ENCODE assay signal across 7 cellular contexts in genomic region chr2:73072416-73072815, GRCh38. TPM values are rescaled to one million over a fixed set of nuclear protein-coding genes. Genes with fewer than 3 reads are reported as not detected.
DNase-seq lines count a peak whose midpoint lies in the region; ATAC-seq and TF ChIP-seq lines count a peak whose summit lies in the region.

No MANE protein-coding gene starts in this region.

- TF ChIP-seq CTCF in HCT116 (IDR thresholded peaks at IDR 0.05 in 2 of 3, conservative IDR thresholded peaks at IDR 0.05 in 1 of 3; ENCODE audit: borderline replicate concordance in 1 of 3, insufficient read depth in 1 of 3, low read depth in 2 of 3, low read length in 2 of 3): no peak

- CTCF ChIA-PET in HCT116 (lab: Charles Lee): no interaction called here
- CTCF ChIA-PET in activated CD4-positive, alpha-beta memory T cell treated with anti-CD3 and anti-CD28 coated beads for 36 hours (lab: Charles Lee): interaction anchor here (0.7 to 3.7 kb wide), 5 partner anchors 13 to 180 kb away, joined by 3 to 27 read pairs (median 3); partner anchors contain the start of gene SMYD5

- H3K4me3 Mint-ChIP-seq in activated CD4-positive, alpha-beta memory T cell treated with anti-CD3 and anti-CD28 coated beads for 36 hours: peak overlapping the region; percentile 80
- H3K4me3 Mint-ChIP-seq in stimulated activated effector memory CD8-positive, alpha-beta T cell treated with anti-CD3 and anti-CD28 coated beads, Interleukin-12 subunit alpha, Interleukin-12 subunit beta, amount 100 ng/mL, for 72 hours: peak overlapping the region; percentile 93

- no peak for TF ChIP-seq RAD21 in HCT116 (IDR thresholded peaks at IDR 0.05; ENCODE audit: low read depth)

- intact Hi-C loops in HCT116 (cut with micrococcal nuclease): loop anchor here (5.0 kb wide), 1 partner anchor 80 kb away; no protein-coding TSS in a partner anchor
- intact Hi-C loops in activated CD4-positive, alpha-beta memory T cell treated with anti-CD3 and anti-CD28 coated beads for 36 hours (cut with micrococcal nuclease): loop anchor here (5.0 kb wide), 4 partner anchors 80 to 1845 kb away; partner anchors contain the start of genes PAIP2B and TPRKB

- peaks cover 31% of the 10 kb centered on the region; the same call in 1 of the 2 replicates for H3K79me2 ChIP-seq in HCT116 (ENCODE audit: insufficient read depth, low read length)

- RAD21 ChIA-PET in HCT116 (lab: Charles Lee; ENCODE audit: low non-redundant PET in 1 of 2, low total read pairs in 2 of 2, uncharacterized antibody in 2 of 2, unreplicated experiment in 2 of 2): no interaction called here

- H2AFZ ChIP-seq in HCT116 (ENCODE audit: low read depth, low read length, poor library complexity, severe bottlenecking): no peak overlapping the region

- no peaks in the 10 kb centered on the region for H3K36me3 ChIP-seq in HCT116 (ENCODE audit: control insufficient read depth in 1 of 2, insufficient read depth in 2 of 2, low read length in 2 of 2)
- no peaks in the 10 kb centered on the region for H3K36me3 ChIP-seq in iPS-18a (ENCODE audit: control insufficient read depth, low read depth, low read length)

- H3K4me2 ChIP-seq in HCT116 (ENCODE audit: low read length): peak overlapping the region; percentile 94

- TF ChIP-seq POLR2A in HCT116 (IDR thresholded peaks at IDR 0.05; ENCODE audit: borderline replicate concordance, extremely low read depth, insufficient read depth, insufficient read length): no peak
- no peak for TF ChIP-seq POLR2A in GM18505 (IDR thresholded peaks at IDR 0.05; ENCODE audit: borderline replicate concordance, extremely low read depth, insufficient read depth, insufficient read length)

- H3K9ac ChIP-seq in HCT116 (ENCODE audit: low read length) (no peak overlapping the region; the same call in 1 of the 2 replicates), iPS-18a (ENCODE audit: low read length) (no peak overlapping the region)

- peak overlapping the region; percentile 74; the same call in 1 of the 2 replicates for H3K27ac ChIP-seq in HCT116 (ENCODE audit: low read depth, low read length)
- H3K27ac ChIP-seq in iPS-18a (ENCODE audit: low read length): no peak overlapping the region

- H3K9me3 ChIP-seq in HCT116 (ENCODE audit: control insufficient read depth in 1 of 2, insufficient read depth in 1 of 2, low read depth in 1 of 2, low read length in 2 of 2) (no peaks in the 10 kb centered on the region), iPS-18a (ENCODE audit: control insufficient read depth, low read depth, low read length) (no peaks in the 10 kb centered on the region)

- no peaks in the 10 kb centered on the region for H4K20me1 ChIP-seq in HCT116 (ENCODE audit: insufficient read depth)

- no peak overlapping the region for H3K27ac Mint-ChIP-seq in activated CD4-positive, alpha-beta memory T cell treated with anti-CD3 and anti-CD28 coated beads for 36 hours
- peak overlapping the region; percentile 96 for H3K27ac Mint-ChIP-seq in stimulated activated effector memory CD8-positive, alpha-beta T cell treated with anti-CD3 and anti-CD28 coated beads, Interleukin-12 subunit alpha, Interleukin-12 subunit beta, amount 100 ng/mL, for 72 hours

- peaks cover 20% of the 10 kb centered on the region for H3K4me1 Mint-ChIP-seq in activated CD4-positive, alpha-beta memory T cell treated with anti-CD3 and anti-CD28 coated beads for 36 hours (ENCODE audit: low read depth)
- peaks cover 29% of the 10 kb centered on the region for H3K4me1 Mint-ChIP-seq in stimulated activated effector memory CD8-positive, alpha-beta T cell treated with anti-CD3 and anti-CD28 coated beads, Interleukin-12 subunit alpha, Interleukin-12 subunit beta, amount 100 ng/mL, for 72 hours

- H3K9me2 ChIP-seq in HCT116 (ENCODE audit: insufficient read depth): no peaks in the 10 kb centered on the region

- BruUV-seq in HCT116 (replicated peaks; lab: Mats Ljungman, UMichigan): no TSS peak

- H3K4me1 ChIP-seq in HCT116 (ENCODE audit: control insufficient read depth in 1 of 2, insufficient read depth in 2 of 2, low read length in 2 of 2): peaks cover 5 to 19% of the 10 kb centered on the region in 2 experiments; a peak in 3 of 4 replicates
- H3K4me1 ChIP-seq in iPS-18a (ENCODE audit: control insufficient read depth, low read depth, low read length): peaks cover 9% of the 10 kb centered on the region

- no peaks in the 10 kb centered on the region for H3K9me3 Mint-ChIP-seq in activated CD4-positive, alpha-beta memory T cell treated with anti-CD3 and anti-CD28 coated beads for 36 hours
- no peaks in the 10 kb centered on the region for H3K9me3 Mint-ChIP-seq in stimulated activated effector memory CD8-positive, alpha-beta T cell treated with anti-CD3 and anti-CD28 coated beads, Interleukin-12 subunit alpha, Interleukin-12 subunit beta, amount 100 ng/mL, for 72 hours

- no peaks in the 10 kb centered on the region for H3K36me3 Mint-ChIP-seq in activated CD4-positive, alpha-beta memory T cell treated with anti-CD3 and anti-CD28 coated beads for 36 hours
- H3K36me3 Mint-ChIP-seq in stimulated activated effector memory CD8-positive, alpha-beta T cell treated with anti-CD3 and anti-CD28 coated beads, Interleukin-12 subunit alpha, Interleukin-12 subunit beta, amount 100 ng/mL, for 72 hours: peaks cover 27% of the 10 kb centered on the region

- no peaks in the 10 kb centered on the region for H3K27me3 Mint-ChIP-seq in activated CD4-positive, alpha-beta memory T cell treated with anti-CD3 and anti-CD28 coated beads for 36 hours

- DNase-seq in HCT116 (ENCODE audit: low read depth, low spot score): no peak
- no peak for DNase-seq in activated CD4-positive, alpha-beta memory T cell treated with anti-CD3 and anti-CD28 coated beads for 36 hours
- no peak for DNase-seq in stimulated activated effector memory CD8-positive, alpha-beta T cell treated with anti-CD3 and anti-CD28 coated beads, Interleukin-12 subunit alpha, Interleukin-12 subunit beta, amount 100 ng/mL, for 72 hours (ENCODE audit: low spot score in 2 of 2)
- DNase-seq in NCI-H1105 (lab: John Stamatoyannopoulos, UW): no peak

- H3K27me3 ChIP-seq in HCT116 (ENCODE audit: insufficient read depth, low read length) (no peaks in the 10 kb centered on the region), iPS-18a (ENCODE audit: control insufficient read depth, insufficient read depth, low read length) (peaks cover 11% of the 10 kb centered on the region)

- H3K4me3 ChIP-seq in HCT116 (replicated peaks in 1 of 2; ENCODE audit: low read depth in 1 of 2, low read length in 2 of 2): peak overlapping the region in 1 of 2 experiments; percentile 81; a peak in 2 of 4 replicates
- H3K4me3 ChIP-seq in iPS-18a (ENCODE audit: low read length): peak overlapping the region; percentile 91

- POLR2A ChIA-PET in HCT116 (lab: Charles Lee): no interaction called here
- POLR2A ChIA-PET in activated CD4-positive, alpha-beta memory T cell treated with anti-CD3 and anti-CD28 coated beads for 36 hours (lab: Charles Lee): no interaction called here

- ATAC-seq in HCT116: no peak
- no peak for ATAC-seq in stimulated activated effector memory CD8-positive, alpha-beta T cell treated with anti-CD3 and anti-CD28 coated beads, Interleukin-12 subunit alpha, Interleukin-12 subunit beta, amount 100 ng/mL, for 72 hours
- ATAC-seq in HG02798 (IDR thresholded peaks at IDR 0.05; ENCODE audit: poor library complexity, unreplicated experiment): no peak
- no peak for ATAC-seq in GM18505 (IDR thresholded peaks at IDR 0.05; ENCODE audit: unreplicated experiment)

TF ChIP-seq in HCT116, 20 proteins besides CTCF, POLR2A, EP300 and RAD21:
- TF ChIP-seq CEBPB (IDR thresholded peaks at IDR 0.05; ENCODE audit: low read depth) (no peak), ZNF274 (IDR thresholded peaks at IDR 0.05; ENCODE audit: low read depth, low read length) (no peak), MAX (IDR thresholded peaks at IDR 0.05) (no peak), ATF3 (IDR thresholded peaks at IDR 0.05) (no peak), FOSL1 (IDR thresholded peaks at IDR 0.05; ENCODE audit: low read depth) (no peak), POLR2AphosphoS5 (IDR thresholded peaks at IDR 0.05; ENCODE audit: low read depth, low read length) (no peak), ZFX (IDR thresholded peaks at IDR 0.05) (no peak), SRF (IDR thresholded peaks at IDR 0.05; ENCODE audit: low read depth) (no peak), EZH2phosphoT487 (IDR thresholded peaks at IDR 0.05; ENCODE audit: borderline replicate concordance) (no peak)
- TF ChIP-seq, protein P1, sequence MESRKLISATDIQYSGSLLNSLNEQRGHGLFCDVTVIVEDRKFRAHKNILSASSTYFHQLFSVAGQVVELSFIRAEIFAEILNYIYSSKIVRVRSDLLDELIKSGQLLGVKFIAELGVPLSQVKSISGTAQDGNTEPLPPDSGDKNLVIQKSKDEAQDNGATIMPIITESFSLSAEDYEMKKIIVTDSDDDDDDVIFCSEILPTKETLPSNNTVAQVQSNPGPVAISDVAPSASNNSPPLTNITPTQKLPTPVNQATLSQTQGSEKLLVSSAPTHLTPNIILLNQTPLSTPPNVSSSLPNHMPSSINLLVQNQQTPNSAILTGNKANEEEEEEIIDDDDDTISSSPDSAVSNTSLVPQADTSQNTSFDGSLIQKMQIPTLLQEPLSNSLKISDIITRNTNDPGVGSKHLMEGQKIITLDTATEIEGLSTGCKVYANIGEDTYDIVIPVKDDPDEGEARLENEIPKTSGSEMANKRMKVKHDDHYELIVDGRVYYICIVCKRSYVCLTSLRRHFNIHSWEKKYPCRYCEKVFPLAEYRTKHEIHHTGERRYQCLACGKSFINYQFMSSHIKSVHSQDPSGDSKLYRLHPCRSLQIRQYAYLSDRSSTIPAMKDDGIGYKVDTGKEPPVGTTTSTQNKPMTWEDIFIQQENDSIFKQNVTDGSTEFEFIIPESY (IDR thresholded peaks at IDR 0.05; ENCODE audit: extremely low read depth, insufficient replicate concordance, low read length): no peak
TF ChIP-seq in HCT116: peak in this region for 0.

RNA-seq across cellular contexts. Expression of gene SFXN5, which starts 0.9 kb away (rescaled TPM):
- total RNA-seq in HCT116 (2021; ENCODE audit: unreplicated experiment): 10.0 TPM
- polyA plus RNA-seq in HCT116 (2012): 4.8 and 8.0 TPM in 2 replicates
- total RNA-seq in activated CD4-positive, alpha-beta memory T cell treated with anti-CD3 and anti-CD28 coated beads for 36 hours: 1 to 10 TPM; 4.5 to 7.6 TPM

RNA-seq across cellular contexts. Expression of gene RAB11FIP5, which starts 40.3 kb away (rescaled TPM):
- 20.8 TPM for total RNA-seq in HCT116 (2021; ENCODE audit: unreplicated experiment)
- polyA plus RNA-seq in HCT116 (2012): 21.0 and 27.0 TPM in 2 replicates
- total RNA-seq in activated CD4-positive, alpha-beta memory T cell treated with anti-CD3 and anti-CD28 coated beads for 36 hours: 10 to 100 TPM; 11.1 to 11.2 TPM
